Comparison of ENCODE assay signal across 23 cellular contexts in genomic region chr16:27977966-27978365, GRCh38.
DNase-seq lines count a peak whose midpoint lies in the region; ATAC-seq, FAIRE-seq and TF ChIP-seq lines count a peak whose summit lies in the region.
"Had no signal": no experiment of that assay in that cellular context is flagged by ENCODE, and none has a peak within 500 bp of the region (broad histone marks: within the 10 kb centered on the region; RNA-seq: fewer than 3 reads in every experiment).

No MANE protein-coding gene starts in this region.

- no peak overlapping the region for H3K4me3 ChIP-seq in coronary artery
- H3K4me3 ChIP-seq: adrenal gland, BLaER1, cardiac muscle cell, gastrocnemius medialis, neural progenitor cell, thyroid gland had no signal

- ATAC-seq in T-helper 17 cell: no peak
- ATAC-seq: gastrocnemius medialis; left colon; SK-N-SH treated with all-trans-retinoic acid at 6 μM for 48 hours; stimulated activated effector memory CD8-positive, alpha-beta T cell treated with anti-CD3 and anti-CD28 coated beads, Interleukin-12 subunit alpha, Interleukin-12 subunit beta, amount 100 ng/mL, for 72 hours had no signal

- no peaks in the 10 kb centered on the region for H3K9me3 ChIP-seq in T-helper 17 cell (ENCODE audit: control insufficient read depth, low read length, poor library complexity, severe bottlenecking)
- H3K9me3 ChIP-seq: adrenal gland, BLaER1, gastrocnemius medialis, thyroid gland had no signal

- DNase-seq in HCEC 1CT: peak; percentile 9
- peak; percentile 46 for DNase-seq in coronary artery (ENCODE audit: low spot score)
- DNase-seq in left kidney (ENCODE audit: low read depth, low spot score): peak; percentile 11
- DNase-seq in stromal cell of bone marrow (ENCODE audit: low read depth): peak; percentile 10
- no peak for DNase-seq in activated T-helper 2 cell treated with anti-CD3 and anti-CD28 coated beads, Interferon-gamma antibody, Interleukin-2, Interleukin-4, amounts not matched to agents 10 μg/mL and 5 μg/mL and 100 μg/mL, durations not matched to agents 14 hours and 24 hours and 36 hours (ENCODE audit: low spot score)
- no peak for DNase-seq in GM12892 (ENCODE audit: insufficient read length)
- DNase-seq in T-helper 17 cell: no peak
- DNase-seq: activated CD4-positive, CD25-positive, alpha-beta regulatory T cell treated with anti-CD3 and anti-CD28 coated beads, Interleukin-2, amount 50 U/mL, for 72 hours; gastrocnemius medialis; H9; NCI-H187; thyroid gland had no signal

- peaks cover 4% of the 10 kb centered on the region for H3K27me3 Mint-ChIP-seq in activated T-helper 2 cell treated with anti-CD3 and anti-CD28 coated beads, Interferon-gamma antibody, Interleukin-2, Interleukin-4, amounts not matched to agents 10 μg/mL and 5 μg/mL and 100 μg/mL, durations not matched to agents 14 hours and 24 hours and 36 hours (ENCODE audit: low read depth)
- H3K27me3 Mint-ChIP-seq in T-helper 17 cell: peaks cover 20% of the 10 kb centered on the region

- TF ChIP-seq CTCF in coronary artery (IDR thresholded peaks at IDR 0.05): no peak

- TF ChIP-seq POLR2A in GM12892 (IDR thresholded peaks at IDR 0.05; ENCODE audit: low read depth, low read length): no peak

- no peaks in the 10 kb centered on the region for H3K36me3 Mint-ChIP-seq in activated T-helper 2 cell treated with anti-CD3 and anti-CD28 coated beads, Interferon-gamma antibody, Interleukin-2, Interleukin-4, amounts not matched to agents 10 μg/mL and 5 μg/mL and 100 μg/mL, durations not matched to agents 14 hours and 24 hours and 36 hours (ENCODE audit: low read depth)
- no peaks in the 10 kb centered on the region for H3K36me3 Mint-ChIP-seq in T-helper 17 cell (ENCODE audit: low read depth)
- H3K36me3 Mint-ChIP-seq: neural progenitor cell had no signal

- H3K4me1 Mint-ChIP-seq in activated T-helper 2 cell treated with anti-CD3 and anti-CD28 coated beads, Interferon-gamma antibody, Interleukin-2, Interleukin-4, amounts not matched to agents 10 μg/mL and 5 μg/mL and 100 μg/mL, durations not matched to agents 14 hours and 24 hours and 36 hours (ENCODE audit: low read depth): no peaks in the 10 kb centered on the region
- no peaks in the 10 kb centered on the region for H3K4me1 Mint-ChIP-seq in T-helper 17 cell
- H3K4me1 Mint-ChIP-seq: H9; neural progenitor cell; stimulated activated effector memory CD8-positive, alpha-beta T cell treated with anti-CD3 and anti-CD28 coated beads, Interleukin-12 subunit alpha, Interleukin-12 subunit beta, amount 100 ng/mL, for 72 hours had no signal

- no peak overlapping the region for H3K27ac ChIP-seq in coronary artery
- H3K27ac ChIP-seq: adrenal gland, BLaER1, cardiac muscle cell, epithelial cell of prostate, gastrocnemius medialis, neural progenitor cell, thyroid gland had no signal

- H3K27ac Mint-ChIP-seq in activated T-helper 2 cell treated with anti-CD3 and anti-CD28 coated beads, Interferon-gamma antibody, Interleukin-2, Interleukin-4, amounts not matched to agents 10 μg/mL and 5 μg/mL and 100 μg/mL, durations not matched to agents 14 hours and 24 hours and 36 hours: no peak overlapping the region
- no peak overlapping the region for H3K27ac Mint-ChIP-seq in T-helper 17 cell
- H3K27ac Mint-ChIP-seq: H9; neural progenitor cell; stimulated activated effector memory CD8-positive, alpha-beta T cell treated with anti-CD3 and anti-CD28 coated beads, Interleukin-12 subunit alpha, Interleukin-12 subunit beta, amount 100 ng/mL, for 72 hours had no signal

- no peaks in the 10 kb centered on the region for H3K9me3 Mint-ChIP-seq in activated T-helper 2 cell treated with anti-CD3 and anti-CD28 coated beads, Interferon-gamma antibody, Interleukin-2, Interleukin-4, amounts not matched to agents 10 μg/mL and 5 μg/mL and 100 μg/mL, durations not matched to agents 14 hours and 24 hours and 36 hours
- H3K9me3 Mint-ChIP-seq: neural progenitor cell; stimulated activated effector memory CD8-positive, alpha-beta T cell treated with anti-CD3 and anti-CD28 coated beads, Interleukin-12 subunit alpha, Interleukin-12 subunit beta, amount 100 ng/mL, for 72 hours had no signal

- no peak for FAIRE-seq in GM12892 (lab: Jason Lieb, UNC)
- FAIRE-seq: D721Med, GM12891, RCC 7860 had no signal

- intact Hi-C loops in activated T-helper 2 cell treated with anti-CD3 and anti-CD28 coated beads, Interferon-gamma antibody, Interleukin-2, Interleukin-4, amounts not matched to agents 10 μg/mL and 5 μg/mL and 100 μg/mL, durations not matched to agents 14 hours and 24 hours and 36 hours (cut with micrococcal nuclease): no loop called here

- no peak overlapping the region for H3K4me3 Mint-ChIP-seq in activated T-helper 2 cell treated with anti-CD3 and anti-CD28 coated beads, Interferon-gamma antibody, Interleukin-2, Interleukin-4, amounts not matched to agents 10 μg/mL and 5 μg/mL and 100 μg/mL, durations not matched to agents 14 hours and 24 hours and 36 hours (ENCODE audit: low read depth)
- H3K4me3 Mint-ChIP-seq in T-helper 17 cell: no peak overlapping the region
- H3K4me3 Mint-ChIP-seq: H9; neural progenitor cell; stimulated activated effector memory CD8-positive, alpha-beta T cell treated with anti-CD3 and anti-CD28 coated beads, Interleukin-12 subunit alpha, Interleukin-12 subunit beta, amount 100 ng/mL, for 72 hours had no signal

Comparison
In these comparisons a context has a peak if more than half of its experiments do, and no peak if none do; other contexts are left out.
1. DNase-seq: peak in HCEC 1CT (single experiment), coronary artery (single experiment), left kidney (single experiment) and stromal cell of bone marrow (single experiment); none in activated T-helper 2 cell treated with anti-CD3 and anti-CD28 coated beads, Interferon-gamma antibody, Interleukin-2, Interleukin-4, amounts not matched to agents 10 μg/mL and 5 μg/mL and 100 μg/mL, durations not matched to agents 14 hours and 24 hours and 36 hours (single experiment), GM12892 (single experiment) and T-helper 17 cell (0 of 3).